26 cellular contexts compared by ENCODE assay signal in genomic region chr9:116479145-116479544, GRCh38.
"Had no signal": no experiment of that assay in that cellular context is flagged by ENCODE, and none has a peak within 500 bp of the region (broad histone marks: within the 10 kb centered on the region; RNA-seq: fewer than 3 reads in every experiment).

No MANE protein-coding gene starts in this region.

- H3K4me2 ChIP-seq: PC-9 had no signal

- H3K27ac ChIP-seq: adrenal gland, body of pancreas, breast epithelium, PC-9 had no signal

- H3K4me1 ChIP-seq: body of pancreas, breast epithelium had no signal

- H2AFZ ChIP-seq: PC-9 had no signal

- H3K36me3 ChIP-seq: adrenal gland, breast epithelium had no signal

- H3K27me3 Mint-ChIP-seq: activated CD4-positive, alpha-beta T cell treated with anti-CD3 and anti-CD28 coated beads for 36 hours; activated CD4-positive, alpha-beta T cell treated with anti-CD3 and anti-CD28 coated beads, Interleukin-2, amount 10 ng/mL, durations not matched to agents 7 days and 5 days; activated T-cell treated with anti-CD3 and anti-CD28 coated beads, Interleukin-2, amount 50 U/mL, for 24 hours had no signal

- H3K4me1 Mint-ChIP-seq: activated CD4-positive, alpha-beta T cell treated with anti-CD3 and anti-CD28 coated beads for 36 hours; activated CD4-positive, alpha-beta T cell treated with anti-CD3 and anti-CD28 coated beads, Interleukin-2, amount 10 ng/mL, durations not matched to agents 7 days and 5 days had no signal

- H3K27ac Mint-ChIP-seq: activated CD4-positive, alpha-beta T cell treated with anti-CD3 and anti-CD28 coated beads for 36 hours; activated CD4-positive, alpha-beta T cell treated with anti-CD3 and anti-CD28 coated beads, Interleukin-2, amount 10 ng/mL, durations not matched to agents 7 days and 5 days; activated CD8-positive, alpha-beta T cell treated with anti-CD3 and anti-CD28 coated beads, Interleukin-2, amount 10 ng/mL, durations not matched to agents 7 days and 5 days; activated naive CD4-positive, alpha-beta T cell treated with anti-CD3 and anti-CD28 coated beads for 36 hours; activated naive CD4-positive, alpha-beta T cell treated with anti-CD3 and anti-CD28 coated beads, Interleukin-2, amount 50 U/mL, for 72 hours; activated T-cell treated with anti-CD3 and anti-CD28 coated beads, Interleukin-2, amount 50 U/mL, for 24 hours; activated T-helper 2 cell treated with anti-CD3 and anti-CD28 coated beads, Interferon-gamma antibody, Interleukin-2, Interleukin-4, amounts not matched to agents 10 μg/mL and 5 μg/mL and 100 μg/mL, durations not matched to agents 14 hours and 24 hours and 36 hours; WTC11 had no signal

- H3K36me3 Mint-ChIP-seq: WTC11 had no signal

- H3K4me3 ChIP-seq: adrenal gland, body of pancreas, breast epithelium, PC-9 had no signal

- FAIRE-seq: astrocyte had no signal

- ATAC-seq: activated CD4-positive, alpha-beta T cell treated with anti-CD3 and anti-CD28 coated beads for 36 hours; activated CD4-positive, CD25-positive, alpha-beta regulatory T cell treated with anti-CD3 and anti-CD28 coated beads, Interleukin-2, amount 50 U/mL, for 24 hours; activated CD8-positive, alpha-beta T cell treated with anti-CD3 and anti-CD28 coated beads, Interleukin-2, amount 10 ng/mL, durations not matched to agents 7 days and 5 days; activated naive CD4-positive, alpha-beta T cell treated with anti-CD3 and anti-CD28 coated beads, Interleukin-2, amount 50 U/mL, for 72 hours; body of pancreas; WTC11 had no signal

- H3K9me3 ChIP-seq: adrenal gland, body of pancreas, breast epithelium had no signal

- H3K27me3 ChIP-seq: adrenal gland, body of pancreas, breast epithelium had no signal

- DNase-seq: activated CD4-positive, alpha-beta T cell treated with anti-CD3 and anti-CD28 coated beads for 36 hours; activated CD4-positive, alpha-beta T cell treated with anti-CD3 and anti-CD28 coated beads, Interleukin-2, amount 10 ng/mL, durations not matched to agents 7 days and 5 days; activated CD4-positive, alpha-beta T cell treated with anti-CD3 and anti-CD28 coated beads, Interleukin-2, amount 50 U/mL, for 48 hours; activated CD8-positive, alpha-beta T cell treated with anti-CD3 and anti-CD28 coated beads, Interleukin-2, amount 10 ng/mL, durations not matched to agents 7 days and 5 days; activated gamma-delta T cell; activated naive CD4-positive, alpha-beta T cell treated with anti-CD3 and anti-CD28 coated beads for 36 hours; activated T-cell treated with anti-CD3 and anti-CD28 coated beads, Interleukin-2, amount 50 U/mL, for 24 hours; adrenal gland; body of pancreas; Karpas-422; KBM-7; NCI-H1048; NCI-H1105 treated with DMSO at 0.1 percent for 48 hours; NCI-H1436; NCI-H1694 treated with DMSO at 0.1 percent for 48 hours; NCI-H2029; NCI-H345; NCI-H524 treated with DMSO at 0.1 percent for 48 hours; PC-9; Right ventricle myocardium superior had no signal

- H3K9me3 Mint-ChIP-seq: activated CD4-positive, alpha-beta T cell treated with anti-CD3 and anti-CD28 coated beads, Interleukin-2, amount 10 ng/mL, durations not matched to agents 7 days and 5 days; activated naive CD4-positive, alpha-beta T cell treated with anti-CD3 and anti-CD28 coated beads for 36 hours; activated naive CD4-positive, alpha-beta T cell treated with anti-CD3 and anti-CD28 coated beads, Interleukin-2, amount 50 U/mL, for 72 hours; activated T-cell treated with anti-CD3 and anti-CD28 coated beads, Interleukin-2, amount 50 U/mL, for 24 hours; activated T-helper 2 cell treated with anti-CD3 and anti-CD28 coated beads, Interferon-gamma antibody, Interleukin-2, Interleukin-4, amounts not matched to agents 10 μg/mL and 5 μg/mL and 100 μg/mL, durations not matched to agents 14 hours and 24 hours and 36 hours had no signal

- H3K4me3 Mint-ChIP-seq: activated CD4-positive, alpha-beta T cell treated with anti-CD3 and anti-CD28 coated beads for 36 hours; activated CD4-positive, alpha-beta T cell treated with anti-CD3 and anti-CD28 coated beads, Interleukin-2, amount 10 ng/mL, durations not matched to agents 7 days and 5 days; activated CD8-positive, alpha-beta T cell treated with anti-CD3 and anti-CD28 coated beads, Interleukin-2, amount 10 ng/mL, durations not matched to agents 7 days and 5 days; activated naive CD4-positive, alpha-beta T cell treated with anti-CD3 and anti-CD28 coated beads for 36 hours; activated T-cell treated with anti-CD3 and anti-CD28 coated beads, Interleukin-2, amount 50 U/mL, for 24 hours; WTC11 had no signal
